ENCODE assay signal across 22 cellular contexts in the genomic region with DNA sequence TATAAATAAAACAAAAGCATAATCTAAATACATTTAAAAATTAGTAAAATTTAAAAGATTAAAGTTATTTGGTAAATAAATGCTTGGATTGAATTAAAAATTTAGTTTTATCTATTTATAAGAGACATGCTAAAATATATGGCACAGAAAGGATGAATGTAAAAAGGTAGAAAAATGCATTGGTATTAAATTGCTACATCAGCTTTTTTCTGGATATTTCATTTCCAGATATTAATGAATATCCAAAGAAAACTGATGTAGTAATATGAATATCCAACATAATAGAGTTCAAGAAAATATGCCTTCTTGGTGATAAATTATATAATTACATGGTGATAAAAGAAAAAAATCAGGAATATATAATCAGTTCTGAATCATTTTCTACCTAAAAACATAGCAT.
DNase-seq lines count a peak whose midpoint lies in the region; ATAC-seq, FAIRE-seq and TF ChIP-seq lines count a peak whose summit lies in the region.
"Had no signal": no experiment of that assay in that cellular context is flagged by ENCODE, and none has a peak within 500 bp of the region (broad histone marks: within the 10 kb centered on the region; RNA-seq: fewer than 3 reads in every experiment).

No MANE protein-coding gene starts in this region.

- BruUV-seq in HepG2 (replicated peaks; lab: Mats Ljungman, UMichigan) (no TSS peak), K562 (replicated peaks; lab: Mats Ljungman, UMichigan) (no TSS peak)

- no peak overlapping the region for H3K4me3 Mint-ChIP-seq in CD14-positive monocyte
- H3K4me3 Mint-ChIP-seq: CD4-positive, alpha-beta memory T cell had no signal

- H3K4me2 ChIP-seq in HepG2 (ENCODE audit: low read depth, low read length) (no peak overlapping the region), K562 (ENCODE audit: insufficient read depth, low read length) (no peak overlapping the region)
- H3K4me2 ChIP-seq: BLaER1 treated with 17β-estradiol and CSF1 and Interleukin-3, amounts not matched to agents 10 nM and 100 nM had no signal

- H3K79me2 ChIP-seq in HepG2 (ENCODE audit: insufficient read depth, low read length) (no peaks in the 10 kb centered on the region), K562 (ENCODE audit: control insufficient read depth, insufficient read depth, low read length) (no peaks in the 10 kb centered on the region)

- H3K27me3 Mint-ChIP-seq in CD14-positive monocyte (ENCODE audit: low read depth in 3 of 3) = peaks cover 0 to 2% (median 0%) of the 10 kb centered on the region in 3 donors
- H3K27me3 Mint-ChIP-seq: CD4-positive, alpha-beta memory T cell had no signal

- H3K4me3 ChIP-seq in HepG2 (replicated peaks in 1 of 3; ENCODE audit: insufficient read depth in 1 of 3, low read depth in 2 of 3, low read length in 3 of 3) (no peak overlapping the region), right lobe of liver (no peak overlapping the region), K562 (no peak overlapping the region), pancreas (no peak overlapping the region)
- H3K4me3 ChIP-seq: BLaER1 treated with 17β-estradiol and CSF1 and Interleukin-3, amounts not matched to agents 10 nM and 100 nM had no signal

- TF ChIP-seq EP300 in HepG2 (IDR thresholded peaks at IDR 0.05; ENCODE audit: low read depth in 2 of 2, low read length in 2 of 2) = no peak
- TF ChIP-seq EP300 in HepG2 (CRISPR knock-in tag; IDR thresholded peaks at IDR 0.05; ENCODE audit: borderline replicate concordance) = no peak
- TF ChIP-seq EP300 in K562 (IDR thresholded peaks at IDR 0.05; ENCODE audit: low read length) = no peak

- POLR2A ChIA-PET in HepG2 (lab: Yijun Ruan, JAX) = no interaction called here
- POLR2A ChIA-PET in K562 (lab: Yijun Ruan, JAX) = no interaction called here

- H3K27ac ChIP-seq in HepG2 (ENCODE audit: extremely low read length, insufficient read depth, low read length) (no peak overlapping the region), right lobe of liver (no peak overlapping the region), K562 (ENCODE audit: extremely low read depth, low read depth, low read length) (no peak overlapping the region), pancreas (no peak overlapping the region)
- H3K27ac ChIP-seq: 22Rv1; BLaER1 treated with 17β-estradiol and CSF1 and Interleukin-3, amounts not matched to agents 10 nM and 100 nM had no signal

- DNase-seq in HepG2 (ENCODE audit: low spot score) (no peak), right lobe of liver (no peak), K562 (ENCODE audit: extremely low read depth in 1 of 4, low spot score in 3 of 4) (no peak), pancreas (no peak), CD14-positive monocyte (ENCODE audit: low spot score) (no peak), NCI-H524 (lab: John Stamatoyannopoulos, UW) (no peak)
- DNase-seq: ACHN; AML-193; BE2C; Calu3; CD4-positive, alpha-beta memory T cell; COR-L47; DMS53; DMS79 treated with DMSO at 0.1 percent for 48 hours; GOT3; H7; HCEC 1CT had no signal

- intact Hi-C loops in HepG2 (cut with micrococcal nuclease; ENCODE audit: unreplicated experiment) = no loop called here
- intact Hi-C loops in right lobe of liver (cut with DNase I) = no loop called here
- intact Hi-C loops in K562 (cut with micrococcal nuclease) = no loop called here
- intact Hi-C loops in pancreas (cut with DNase I) = no loop called here
- intact Hi-C loops in CD14-positive monocyte (cut with micrococcal nuclease) = no loop called here

- no peaks in the 10 kb centered on the region for H3K36me3 Mint-ChIP-seq in CD14-positive monocyte
- H3K36me3 Mint-ChIP-seq: CD4-positive, alpha-beta memory T cell had no signal

- TF ChIP-seq CTCF in HepG2 (CRISPR knock-in tag; IDR thresholded peaks at IDR 0.05) (no peak), right lobe of liver (IDR thresholded peaks at IDR 0.05) (no peak), K562 (IDR thresholded peaks at IDR 0.05 in 2 of 3, conservative IDR thresholded peaks at IDR 0.05 in 1 of 3; ENCODE audit: insufficient read depth in 2 of 3, low read depth in 1 of 3, low read length in 3 of 3) (no peak), pancreas (IDR thresholded peaks at IDR 0.05) (no peak), CD14-positive monocyte (IDR thresholded peaks at IDR 0.05) (no peak)

- H3K27me3 ChIP-seq in HepG2 (ENCODE audit: control insufficient read depth in 1 of 2, insufficient read depth in 2 of 2, low read length in 2 of 2) (no peaks in the 10 kb centered on the region), right lobe of liver (no peaks in the 10 kb centered on the region), K562 (ENCODE audit: control insufficient read depth in 2 of 2, insufficient read depth in 2 of 2, low read length in 2 of 2) (no peaks in the 10 kb centered on the region), pancreas (peaks cover 0 to 8% (median 0%) of the 10 kb centered on the region in 4 donors)
- H3K27me3 ChIP-seq: BE2C had no signal

- H3K36me3 ChIP-seq in HepG2 (replicated peaks in 1 of 2; ENCODE audit: control insufficient read depth in 1 of 2, insufficient read depth in 2 of 2, low read length in 2 of 2) (no peaks in the 10 kb centered on the region), right lobe of liver (no peaks in the 10 kb centered on the region), K562 (ENCODE audit: control insufficient read depth, insufficient read depth, low read length) (no peaks in the 10 kb centered on the region), pancreas (no peaks in the 10 kb centered on the region)
- H3K36me3 ChIP-seq: BE2C; BLaER1 treated with 17β-estradiol and CSF1 and Interleukin-3, amounts not matched to agents 10 nM and 100 nM had no signal

- no peak for TF ChIP-seq RAD21 in HepG2 (CRISPR knock-in tag; IDR thresholded peaks at IDR 0.05)
- TF ChIP-seq RAD21 in K562 (CRISPR knock-in tag; conservative IDR thresholded peaks at IDR 0.05 in 1 of 2, IDR thresholded peaks at IDR 0.05 in 1 of 2) = no peak

- H3K4me1 ChIP-seq in HepG2 (ENCODE audit: insufficient read depth, low read length) = no peaks in the 10 kb centered on the region
- no peaks in the 10 kb centered on the region for H3K4me1 ChIP-seq in right lobe of liver
- no peaks in the 10 kb centered on the region for H3K4me1 ChIP-seq in K562 (replicated peaks in 1 of 2; ENCODE audit: control insufficient read depth in 2 of 2, insufficient read depth in 2 of 2, low read length in 2 of 2)
- H3K4me1 ChIP-seq in pancreas = no peaks in the 10 kb centered on the region
- H3K4me1 ChIP-seq: BE2C; BLaER1 treated with 17β-estradiol and CSF1 and Interleukin-3, amounts not matched to agents 10 nM and 100 nM had no signal

- H3K9me1 ChIP-seq in K562 (ENCODE audit: control insufficient read depth, insufficient read depth, low read length) = no peaks in the 10 kb centered on the region

- no peak for TF ChIP-seq POLR2A in HepG2 (IDR thresholded peaks at IDR 0.05; ENCODE audit: insufficient read depth in 1 of 2, low read depth in 2 of 2, low read length in 2 of 2)
- no peak for TF ChIP-seq POLR2A in right lobe of liver (IDR thresholded peaks at IDR 0.05)
- TF ChIP-seq POLR2A in K562 (conservative IDR thresholded peaks at IDR 0.05) = no peak

- no peak overlapping the region for H3K27ac Mint-ChIP-seq in CD14-positive monocyte
- H3K27ac Mint-ChIP-seq: CD4-positive, alpha-beta memory T cell had no signal

- CTCF ChIA-PET in HepG2 (lab: Yijun Ruan, JAX; ENCODE audit: low intra/inter-chr PET ratio, low total read pairs) (no interaction called here), K562 (lab: Yijun Ruan, JAX; ENCODE audit: low intra/inter-chr PET ratio) (no interaction called here)

- FAIRE-seq in HepG2 (lab: Jason Lieb, UNC) (no peak), K562 (lab: Jason Lieb, UNC) (no peak), pancreas (lab: Jason Lieb, UNC) (peak; percentile 87)
- FAIRE-seq: A204.1, GM12892 had no signal

- ATAC-seq in HepG2 = no peak
- ATAC-seq in right lobe of liver = no peak
- ATAC-seq in K562 = no peak
- no peak for ATAC-seq in pancreas
- no peak for ATAC-seq in HG03097 (IDR thresholded peaks at IDR 0.05; ENCODE audit: low FRiP score, unreplicated experiment)

- H4K20me1 ChIP-seq in HepG2 (ENCODE audit: insufficient read depth, low read length) (no peaks in the 10 kb centered on the region), K562 (replicated peaks; ENCODE audit: control insufficient read depth, insufficient read depth, low read length) (no peaks in the 10 kb centered on the region)
- H4K20me1 ChIP-seq: BLaER1 treated with 17β-estradiol and CSF1 and Interleukin-3, amounts not matched to agents 10 nM and 100 nM had no signal

- H2AFZ ChIP-seq in HepG2 (ENCODE audit: low read length) (no peak overlapping the region), K562 (ENCODE audit: low read depth, low read length) (no peak overlapping the region)

- H3K9ac ChIP-seq in HepG2 (ENCODE audit: insufficient read depth, low read depth, low read length) (no peak overlapping the region), K562 (ENCODE audit: insufficient read depth in 1 of 2, low read depth in 2 of 2, low read length in 2 of 2) (no peak overlapping the region)
- H3K9ac ChIP-seq: BLaER1 treated with 17β-estradiol and CSF1 and Interleukin-3, amounts not matched to agents 10 nM and 100 nM had no signal

- H3K4me1 Mint-ChIP-seq in CD14-positive monocyte = no peaks in the 10 kb centered on the region
- H3K4me1 Mint-ChIP-seq: CD4-positive, alpha-beta memory T cell had no signal

- in situ Hi-C loops in HepG2 (cut with HindIII; ENCODE audit: extremely low pct_ligation_motif_present, low pct_unique_long_range_greater_than_20kb) (no loop called here), K562 (cut with MboI) (no loop called here)

- no peaks in the 10 kb centered on the region for H3K9me3 ChIP-seq in HepG2 (ENCODE audit: low read length)
- H3K9me3 ChIP-seq in right lobe of liver = no peaks in the 10 kb centered on the region
- no peaks in the 10 kb centered on the region for H3K9me3 ChIP-seq in K562 (replicated peaks; ENCODE audit: control insufficient read depth, insufficient read depth, low read depth, low read length)
- H3K9me3 ChIP-seq in pancreas = no peaks in the 10 kb centered on the region
- H3K9me3 ChIP-seq: BE2C had no signal

- peaks cover 0 to 4% (median 2%) of the 10 kb centered on the region in 7 donors for H3K9me3 Mint-ChIP-seq in CD14-positive monocyte

TF ChIP-seq in HepG2, 621 proteins besides CTCF, POLR2A, EP300 and RAD21 (continues in another document):
- peak; percentile 67 to 85 for TF ChIP-seq MAFK (conservative IDR thresholded peaks at IDR 0.05 in 1 of 2, IDR thresholded peaks at IDR 0.05 in 1 of 2; ENCODE audit: low read length in 2 of 2)

TF ChIP-seq in K562, 482 proteins besides CTCF, POLR2A, EP300 and RAD21 (continues in another document):
- TF ChIP-seq MAFG (tag; conservative IDR thresholded peaks at IDR 0.05) = peak; percentile 54; the same call in 1 of the 2 replicates
- TF ChIP-seq MAFK (IDR thresholded peaks at IDR 0.05; ENCODE audit: low read length) = peak; percentile 80
- no peak for TF ChIP-seq CAMTA2 (CRISPR knock-in tag; conservative IDR thresholded peaks at IDR 0.05)
